In genomic region chr5:2739360-2740050, GRCh38 we compare ENCODE assay signal across 9 cellular contexts. TPM values are rescaled to one million over a fixed set of nuclear protein-coding genes. Genes with fewer than 3 reads are reported as not detected.
DNase-seq lines count a peak whose midpoint lies in the region; ATAC-seq, FAIRE-seq and TF ChIP-seq lines count a peak whose summit lies in the region.
"Had no signal": no experiment of that assay in that cellular context is flagged by ENCODE, and none has a peak within 500 bp of the region (broad histone marks: within the 10 kb centered on the region; RNA-seq: fewer than 3 reads in every experiment).

No MANE protein-coding gene starts in this region.

- H3K4me1 Mint-ChIP-seq in astrocyte (ENCODE audit: low read depth, unreplicated experiment), result no peaks in the 10 kb centered on the region

- H3K9ac ChIP-seq in astrocyte (ENCODE audit: low read length), result peak overlapping the region; percentile 72

- FAIRE-seq in astrocyte (lab: Jason Lieb, UNC), result no peak

- H3K27ac ChIP-seq in astrocyte (ENCODE audit: low read depth, low read length), result peak overlapping the region; percentile 19

- H3K4me3 ChIP-seq in astrocyte (ENCODE audit: insufficient read depth, low read depth, low read length), result peak overlapping the region; percentile 62

- H3K9me3 Mint-ChIP-seq in astrocyte (ENCODE audit: unreplicated experiment), result no peaks in the 10 kb centered on the region

- peaks cover 15% of the 10 kb centered on the region for H4K20me1 ChIP-seq in astrocyte (ENCODE audit: insufficient read depth, low read length)

- H3K4me2 ChIP-seq in astrocyte (ENCODE audit: low read length), result peak overlapping the region; percentile 84

- peak overlapping the region; percentile 66 for H3K4me3 Mint-ChIP-seq in astrocyte (ENCODE audit: unreplicated experiment)

- H3K4me1 ChIP-seq in astrocyte (ENCODE audit: insufficient read depth, low read length), result peaks cover 11% of the 10 kb centered on the region

- intact Hi-C loops in left ventricle myocardium superior (cut with micrococcal nuclease), result no loop called here

- TF ChIP-seq CTCF in astrocyte (IDR thresholded peaks at IDR 0.05; ENCODE audit: insufficient read depth, low read depth, low read length), result no peak

- H3K27ac Mint-ChIP-seq in astrocyte (ENCODE audit: unreplicated experiment), result no peak overlapping the region

- ATAC-seq in left ventricle myocardium superior, result peak; percentile 79
- ATAC-seq in GM18873 (IDR thresholded peaks at IDR 0.05; ENCODE audit: low FRiP score, unreplicated experiment), result no peak
- no peak for ATAC-seq in GM21423 (IDR thresholded peaks at IDR 0.05; ENCODE audit: unreplicated experiment)

- H3K36me3 ChIP-seq in astrocyte (ENCODE audit: insufficient read depth, low read length), result no peaks in the 10 kb centered on the region

- H3K27me3 ChIP-seq in astrocyte (ENCODE audit: insufficient read depth, low read length), result peaks cover 3% of the 10 kb centered on the region

- H3K27me3 Mint-ChIP-seq in astrocyte (ENCODE audit: low read depth, unreplicated experiment), result peaks cover 57% of the 10 kb centered on the region

- H2AFZ ChIP-seq in astrocyte (ENCODE audit: low read depth, low read length), result peak overlapping the region; percentile 23

- no peaks in the 10 kb centered on the region for H3K9me3 ChIP-seq in astrocyte (ENCODE audit: insufficient read depth, low read depth, low read length)

- DNase-seq in EH (ENCODE audit: low read depth), result peak; percentile 49
- no peak for DNase-seq in astrocyte (ENCODE audit: low read depth)
- no peak for DNase-seq in left ventricle myocardium superior
- peak; percentile 88 for DNase-seq in retina
- no peak for DNase-seq in NOMO-1 (lab: John Stamatoyannopoulos, UW; ENCODE audit: unreplicated experiment in 2 of 2)
- no peak for DNase-seq in H4 (ENCODE audit: low spot score)

- H3K36me3 Mint-ChIP-seq in astrocyte (ENCODE audit: low read depth, unreplicated experiment), result no peaks in the 10 kb centered on the region

- H3K79me2 ChIP-seq in astrocyte (ENCODE audit: insufficient read depth, low read length), result peaks cover 31% of the 10 kb centered on the region

RNA-seq across cellular contexts. Expression of gene IRX2, which starts 12.0 kb away (rescaled TPM):
- total RNA-seq in astrocyte (6.7 and 7.0 TPM in 2 replicates), left ventricle myocardium superior (3.1 TPM)
- 0.10 TPM in 1 of 2 replicates, not detected in the other for total RNA-seq in H4 (2014; rRNA removed; shearing (Covaris generic))
- total RNA-seq: T-helper 2 cell treated with Interferon-gamma antibody and Interleukin-4, amounts not matched to agents 100 ng/mL and 5 ng/mL, for 36 hours had no signal

Comparison
In these comparisons a context has a peak if more than half of its experiments do, and no peak if none do; other contexts are left out.
1. DNase-seq: peak in EH (single experiment) and retina (single experiment); none in astrocyte (single experiment), left ventricle myocardium superior (single experiment), NOMO-1 (0 of 2) and H4 (single experiment).